Comparison of ENCODE assay signal across 19 cellular contexts in genomic region chr2:145652051-145652450, GRCh38.
"Had no signal": no experiment of that assay in that cellular context is flagged by ENCODE, and none has a peak within 500 bp of the region (broad histone marks: within the 10 kb centered on the region; RNA-seq: fewer than 3 reads in every experiment).

No MANE protein-coding gene starts in this region.

- H3K9me3 ChIP-seq: heart right ventricle, suprapubic skin, transverse colon, uterus had no signal

- H3K4me1 ChIP-seq: suprapubic skin, uterus had no signal

- ATAC-seq: activated CD4-positive, CD25-positive, alpha-beta regulatory T cell treated with anti-CD3 and anti-CD28 coated beads, Interleukin-2, amount 50 U/mL, for 24 hours; activated CD8-positive, alpha-beta T cell treated with anti-CD3 and anti-CD28 coated beads, Interleukin-2, amount 10 ng/mL, durations not matched to agents 7 days and 5 days; heart right ventricle; left cardiac atrium; stimulated activated naive CD8-positive, alpha-beta T cell treated with anti-CD3 and anti-CD28 coated beads, Interleukin-15, amount 100 ng/mL, for 72 hours had no signal

- H3K27me3 ChIP-seq: brain microvascular endothelial cell, heart right ventricle, suprapubic skin, transverse colon, uterus had no signal

- H3K27ac ChIP-seq: brain microvascular endothelial cell, coronary artery, suprapubic skin, uterus had no signal

- H3K36me3 ChIP-seq: brain microvascular endothelial cell, heart right ventricle, suprapubic skin, transverse colon, uterus had no signal

- FAIRE-seq: endometrium, islet of Langerhans had no signal

- H3K4me3 ChIP-seq: coronary artery, heart right ventricle, suprapubic skin, transverse colon, uterus had no signal

- DNase-seq: activated CD4-positive, alpha-beta T cell treated with anti-CD3 and anti-CD28 coated beads, Interleukin-2, amount 10 ng/mL, durations not matched to agents 7 days and 5 days; activated CD8-positive, alpha-beta T cell treated with anti-CD3 and anti-CD28 coated beads, Interleukin-2, amount 10 ng/mL, durations not matched to agents 7 days and 5 days; activated naive CD4-positive, alpha-beta T cell treated with anti-CD3 and anti-CD28 coated beads for 36 hours; activated T-cell treated with anti-CD3 and anti-CD28 coated beads, Interleukin-2, amount 50 U/mL, for 24 hours; aorta; brain microvascular endothelial cell; erythroblast; heart right ventricle; left cardiac atrium; stimulated activated CD4-positive, alpha-beta T cell treated with anti-CD3 and anti-CD28 coated beads, Interleukin-15, amount 100 ng/mL, for 24 hours; stimulated activated CD4-positive, alpha-beta T cell treated with anti-CD3 and anti-CD28 coated beads, Interleukin-2, amount 100 ng/mL, for 48 hours; stimulated activated naive CD8-positive, alpha-beta T cell treated with anti-CD3 and anti-CD28 coated beads, Interleukin-15, amount 100 ng/mL, for 72 hours; transverse colon; uterus had no signal
